17 cellular contexts compared by ENCODE assay signal in genomic region chr2:43358688-43359201, GRCh38.
DNase-seq lines count a peak whose midpoint lies in the region; ATAC-seq, FAIRE-seq and TF ChIP-seq lines count a peak whose summit lies in the region.
"Had no signal": no experiment of that assay in that cellular context is flagged by ENCODE, and none has a peak within 500 bp of the region (broad histone marks: within the 10 kb centered on the region; RNA-seq: fewer than 3 reads in every experiment).

No MANE protein-coding gene starts in this region.

- H3K27ac ChIP-seq in left ventricle myocardium inferior (replicated peaks) (peak overlapping the region; percentile 45), uterus (peak overlapping the region; percentile 39 to 64)
- H3K27ac ChIP-seq: SJSA1 had no signal

- TF ChIP-seq CTCF in left ventricle myocardium inferior (IDR thresholded peaks at IDR 0.05; ENCODE audit: borderline replicate concordance) (no peak), mesothelial cell of epicardium (IDR thresholded peaks at IDR 0.05; ENCODE audit: unreplicated experiment) (no peak), uterus (IDR thresholded peaks at IDR 0.05) (no peak), D721Med (IDR thresholded peaks at IDR 0.05; ENCODE audit: insufficient read depth, missing control alignments) (no peak)

- no peak overlapping the region for H3K4me3 Mint-ChIP-seq in mesothelial cell of epicardium
- H3K4me3 Mint-ChIP-seq: CD4-positive, alpha-beta T cell; T-helper 2 cell treated with Interferon-gamma antibody and Interleukin-4, amounts not matched to agents 5 μg/mL and 100 μg/mL, for 36 hours had no signal

- H3K9me3 ChIP-seq in left ventricle myocardium inferior (replicated peaks) (no peaks in the 10 kb centered on the region), uterus (no peaks in the 10 kb centered on the region)
- H3K9me3 ChIP-seq: right atrium auricular region, SJSA1 had no signal

- H3K9me3 Mint-ChIP-seq in mesothelial cell of epicardium = peaks cover 4% of the 10 kb centered on the region
- H3K9me3 Mint-ChIP-seq: CD4-positive, alpha-beta T cell; T-helper 2 cell treated with Interferon-gamma antibody and Interleukin-4, amounts not matched to agents 5 μg/mL and 100 μg/mL, for 36 hours had no signal

- peaks cover 30% of the 10 kb centered on the region for H3K4me1 ChIP-seq in left ventricle myocardium inferior
- H3K4me1 ChIP-seq in uterus = peaks cover 0 to 9% of the 10 kb centered on the region in 2 donors

- peaks cover 2% of the 10 kb centered on the region for H3K36me3 Mint-ChIP-seq in mesothelial cell of epicardium

- no peaks in the 10 kb centered on the region for H3K36me3 ChIP-seq in left ventricle myocardium inferior
- H3K36me3 ChIP-seq in uterus = no peaks in the 10 kb centered on the region
- H3K36me3 ChIP-seq: right atrium auricular region, SJSA1 had no signal

- peak overlapping the region; percentile 13 for H3K27ac Mint-ChIP-seq in mesothelial cell of epicardium
- H3K27ac Mint-ChIP-seq: CD4-positive, alpha-beta T cell; T-helper 2 cell treated with Interferon-gamma antibody and Interleukin-4, amounts not matched to agents 5 μg/mL and 100 μg/mL, for 36 hours had no signal

- H3K4me3 ChIP-seq in left ventricle myocardium inferior = no peak overlapping the region
- no peak overlapping the region for H3K4me3 ChIP-seq in uterus
- H3K4me3 ChIP-seq: right atrium auricular region, SJSA1 had no signal

- intact Hi-C loops in left ventricle myocardium inferior (cut with micrococcal nuclease) (no loop called here), Right ventricle myocardium inferior (cut with DNase I) (no loop called here), uterus (cut with DNase I; ENCODE audit: low total_unique reads) (loop anchor here (10.0 kb wide), 1 partner anchor 56 kb away; no protein-coding TSS in a partner anchor)

- no peaks in the 10 kb centered on the region for H3K27me3 ChIP-seq in left ventricle myocardium inferior (ENCODE audit: low read depth)
- no peaks in the 10 kb centered on the region for H3K27me3 ChIP-seq in uterus
- H3K27me3 ChIP-seq: right atrium auricular region, SJSA1 had no signal

- no peak for FAIRE-seq in D721Med (lab: Jason Lieb, UNC)
- FAIRE-seq: frontal cortex had no signal

- peaks cover 51% of the 10 kb centered on the region for H3K4me1 Mint-ChIP-seq in mesothelial cell of epicardium

- ATAC-seq in Right ventricle myocardium inferior = no peak
- no peak for ATAC-seq in HG03457 (IDR thresholded peaks at IDR 0.05; ENCODE audit: unreplicated experiment)
- no peak for ATAC-seq in HG03095 (IDR thresholded peaks at IDR 0.05; ENCODE audit: unreplicated experiment)
- ATAC-seq: activated CD4-positive, CD25-positive, alpha-beta regulatory T cell treated with anti-CD3 and anti-CD28 coated beads, Interleukin-2, amount 50 U/mL, for 24 hours had no signal

- no peaks in the 10 kb centered on the region for H3K27me3 Mint-ChIP-seq in mesothelial cell of epicardium (ENCODE audit: low read depth)
- H3K27me3 Mint-ChIP-seq: CD4-positive, alpha-beta T cell had no signal

- no peak for DNase-seq in left ventricle myocardium inferior
- no peak for DNase-seq in Right ventricle myocardium inferior (ENCODE audit: missing footprints)
- peak; percentile 26 for DNase-seq in RPMI7951 (ENCODE audit: low read depth)
- DNase-seq in mesothelial cell of epicardium (ENCODE audit: low spot score in 2 of 2, unreplicated experiment in 2 of 2) = no peak
- no peak for DNase-seq in uterus
- no peak for DNase-seq in D721Med (ENCODE audit: insufficient read length, low spot score)
- DNase-seq: CD4-positive, alpha-beta T cell; cerebellar nuclear complex; NCI-H187; stimulated activated CD4-positive, alpha-beta T cell treated with anti-CD3 and anti-CD28 coated beads, Interleukin-1b, Interleukin-23, amount 100 ng/mL, for 48 hours had no signal

- no peak for TF ChIP-seq POLR2A in uterus (IDR thresholded peaks at IDR 0.05)
